14 cellular contexts compared by ENCODE assay signal in the genomic region with DNA sequence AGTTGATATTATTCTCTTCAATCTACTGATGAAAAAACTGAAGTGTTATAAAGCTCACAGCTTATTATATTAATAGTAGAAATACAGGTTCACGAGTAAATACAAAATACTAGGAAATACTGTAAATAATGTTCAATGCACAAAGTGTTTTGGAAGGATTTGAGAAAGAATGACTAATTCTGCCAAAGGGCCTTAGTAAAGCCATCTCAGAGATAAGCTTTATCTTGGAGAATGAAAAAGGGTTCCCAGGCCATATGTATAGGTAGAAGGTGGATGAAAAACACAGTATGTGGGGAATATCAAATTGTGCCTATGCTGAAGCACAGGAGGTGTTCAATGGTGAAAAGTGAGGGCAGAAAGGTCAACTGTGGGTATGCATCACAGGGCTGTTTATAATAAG.
"Had no signal": no experiment of that assay in that cellular context is flagged by ENCODE, and none has a peak within 500 bp of the region (broad histone marks: within the 10 kb centered on the region; RNA-seq: fewer than 3 reads in every experiment).

No MANE protein-coding gene starts in this region.

- H3K9me3 ChIP-seq: heart right ventricle, neutrophil, right atrium auricular region, sigmoid colon, thyroid gland had no signal

- DNase-seq: effector memory CD4-positive, alpha-beta T cell; heart right ventricle; islet precursor cell; mammary epithelial cell; naive thymus-derived CD8-positive, alpha-beta T cell; sigmoid colon; stimulated activated CD4-positive, alpha-beta T cell treated with anti-CD3 and anti-CD28 coated beads, Interleukin-12 subunit alpha, Interleukin-12 subunit beta, amount 100 ng/mL, for 4 hours; stimulated activated naive CD4-positive, alpha-beta T cell treated with Interleukin-2 at 50 U/mL for 16 hours; thyroid gland had no signal

- H3K36me3 ChIP-seq: heart right ventricle, neutrophil, right atrium auricular region, sigmoid colon, thyroid gland had no signal

- H3K27me3 ChIP-seq: heart right ventricle, neutrophil, right atrium auricular region, sigmoid colon, thyroid gland had no signal

- H3K27ac ChIP-seq: neutrophil, skin epidermis, thyroid gland had no signal

- ATAC-seq: esophagus mucosa; heart right ventricle; left lobe of liver; naive thymus-derived CD8-positive, alpha-beta T cell had no signal

- H3K4me3 ChIP-seq: heart right ventricle, right atrium auricular region, sigmoid colon, skin epidermis, thyroid gland had no signal
